8 cellular contexts compared by ENCODE assay signal in genomic region chr10:84308481-84309304, GRCh38. TPM values are rescaled to one million over a fixed set of nuclear protein-coding genes. Genes with fewer than 3 reads are reported as not detected.
DNase-seq lines count a peak whose midpoint lies in the region; ATAC-seq and TF ChIP-seq lines count a peak whose summit lies in the region.

No MANE protein-coding gene starts in this region.

- TF ChIP-seq CTCF in Peyer's patch (IDR thresholded peaks at IDR 0.05) (no peak), body of pancreas (IDR thresholded peaks at IDR 0.05) (no peak), parathyroid adenoma (IDR thresholded peaks at IDR 0.05) (no peak), vagina (IDR thresholded peaks at IDR 0.05) (no peak)

- H3K9me3 ChIP-seq in Peyer's patch (no peaks in the 10 kb centered on the region), body of pancreas (no peaks in the 10 kb centered on the region), parathyroid adenoma (ENCODE audit: control insufficient read depth, low read length) (no peaks in the 10 kb centered on the region), vagina (no peaks in the 10 kb centered on the region)

- intact Hi-C loops in body of pancreas (cut with DNase I), result no loop called here
- intact Hi-C loops in vagina (cut with DNase I), result no loop called here

- ATAC-seq in HG02610 (IDR thresholded peaks at IDR 0.05; ENCODE audit: unreplicated experiment), result peak; percentile 60
- ATAC-seq in body of pancreas, result no peak

- H2AFZ ChIP-seq in parathyroid adenoma, result peak overlapping the region; percentile 74

- WGBS in body of pancreas, 2 donors, result 27 to 42% methylated on average over 6 of the region's 6 CpGs

- H3K4me3 ChIP-seq in Peyer's patch (no peak overlapping the region), body of pancreas (no peak overlapping the region), parathyroid adenoma (ENCODE audit: low read depth, low read length) (peak overlapping the region; percentile 6), vagina (no peak overlapping the region)

- H3K79me2 ChIP-seq in parathyroid adenoma, result no peaks in the 10 kb centered on the region

- no peak overlapping the region for H3K9ac ChIP-seq in parathyroid adenoma

- no peaks in the 10 kb centered on the region for H3K27me3 ChIP-seq in Peyer's patch
- H3K27me3 ChIP-seq in body of pancreas, result no peaks in the 10 kb centered on the region
- H3K27me3 ChIP-seq in parathyroid adenoma (ENCODE audit: control insufficient read depth, insufficient read depth, low read length), result no peaks in the 10 kb centered on the region
- no peaks in the 10 kb centered on the region for H3K27me3 ChIP-seq in vagina

- H3K36me3 ChIP-seq in Peyer's patch, result no peaks in the 10 kb centered on the region
- H3K36me3 ChIP-seq in body of pancreas (replicated peaks in 1 of 2; ENCODE audit: insufficient read depth in 1 of 2, low read depth in 2 of 2), result no peaks in the 10 kb centered on the region
- H3K36me3 ChIP-seq in parathyroid adenoma (ENCODE audit: control insufficient read depth, insufficient read depth, low read length), result no peaks in the 10 kb centered on the region
- H3K36me3 ChIP-seq in vagina, result no peaks in the 10 kb centered on the region

- H3K4me1 ChIP-seq in Peyer's patch, result peaks cover 0 to 12% (median 0%) of the 10 kb centered on the region in 4 donors
- no peaks in the 10 kb centered on the region for H3K4me1 ChIP-seq in body of pancreas
- H3K4me1 ChIP-seq in parathyroid adenoma, result peaks cover 44% of the 10 kb centered on the region
- H3K4me1 ChIP-seq in vagina, result no peaks in the 10 kb centered on the region

- H3K27ac ChIP-seq in Peyer's patch, result peak overlapping the region in 1 of 4 donors; percentile 14
- H3K27ac ChIP-seq in body of pancreas, result no peak overlapping the region
- peak overlapping the region; percentile 96 for H3K27ac ChIP-seq in parathyroid adenoma
- no peak overlapping the region for H3K27ac ChIP-seq in vagina

- DNase-seq in DMS79 treated with DMSO at 0.1 percent for 48 hours (lab: John Stamatoyannopoulos, UW), result peak; percentile 43
- peak; percentile 29 to 73 (median 54) for DNase-seq in Peyer's patch
- DNase-seq in body of pancreas, result peak in 3 of 4 donors; percentile 17 to 29 (median 27)
- no peak for DNase-seq in iPS-NIHi11 (ENCODE audit: low spot score)
- no peak for DNase-seq in vagina (ENCODE audit: extremely low spot score in 2 of 2)
- DNase-seq in hippocampal formation (lab: John Stamatoyannopoulos, UW), result no peak

- TF ChIP-seq POLR2A in Peyer's patch (IDR thresholded peaks at IDR 0.05) (no peak), body of pancreas (IDR thresholded peaks at IDR 0.05) (no peak), vagina (IDR thresholded peaks at IDR 0.05) (no peak)

- H3K4me2 ChIP-seq in parathyroid adenoma (ENCODE audit: low read length), result peak overlapping the region; percentile 48

RNA-seq across cellular contexts. Expression of gene CCSER2, which starts 19.7 kb away (rescaled TPM):
- total RNA-seq in Peyer's patch (10 to 100 TPM; 33.7 to 63.9 (median 47.5) TPM), body of pancreas (10 to 100 TPM; 14.5 to 20.0 TPM), vagina (62.1 TPM)

Comparison
In these comparisons a context has a peak if more than half of its experiments do, and no peak if none do; other contexts are left out.
1. DNase-seq: peak in DMS79 treated with DMSO at 0.1 percent for 48 hours (single experiment), Peyer's patch (3 of 3) and body of pancreas (3 of 4); none in iPS-NIHi11 (single experiment), vagina (0 of 2) and hippocampal formation (0 of 2).